14 cellular contexts compared by ENCODE assay signal in genomic region chr2:221524158-221524557, GRCh38. TPM values are rescaled to one million over a fixed set of nuclear protein-coding genes. Genes with fewer than 3 reads are reported as not detected.
A peak's percentile ranks its signal among the peaks of the same experiment; 100 is the strongest.
DNase-seq lines count a peak whose midpoint lies in the region; ATAC-seq and TF ChIP-seq lines count a peak whose summit lies in the region.
"Had no signal": no experiment of that assay in that cellular context is flagged by ENCODE, and none has a peak within 500 bp of the region (broad histone marks: within the 10 kb centered on the region; RNA-seq: fewer than 3 reads in every experiment).

No MANE protein-coding gene starts in this region.

- H3K27me3 ChIP-seq in naive thymus-derived CD4-positive, alpha-beta T cell (ENCODE audit: control insufficient read depth in 2 of 2, insufficient read depth in 2 of 2, low read length in 2 of 2) = no peaks in the 10 kb centered on the region
- H3K27me3 ChIP-seq: BLaER1 had no signal

- H3K4me1 Mint-ChIP-seq in T-helper 17 cell (peaks cover 43% of the 10 kb centered on the region), WTC11 (peaks cover 34% of the 10 kb centered on the region)
- H3K4me1 Mint-ChIP-seq in naive thymus-derived CD4-positive, alpha-beta T cell = peaks cover 24 to 57% (median 27%) of the 10 kb centered on the region in 7 donors
- H3K4me1 Mint-ChIP-seq in activated CD8-positive, alpha-beta T cell treated with anti-CD3 and anti-CD28 coated beads, Interleukin-2, amount 10 ng/mL, durations not matched to agents 7 days and 5 days (ENCODE audit: low read depth) = peaks cover 23% of the 10 kb centered on the region

- H3K36me3 ChIP-seq in naive thymus-derived CD4-positive, alpha-beta T cell (ENCODE audit: control insufficient read depth in 2 of 3, insufficient read depth in 3 of 3, low read length in 3 of 3) = no peaks in the 10 kb centered on the region
- H3K36me3 ChIP-seq: BLaER1, HAP-1 had no signal

- peaks cover 2% of the 10 kb centered on the region for H3K36me3 Mint-ChIP-seq in T-helper 17 cell (ENCODE audit: low read depth)
- peaks cover 0 to 15% (median 0%) of the 10 kb centered on the region in 5 donors for H3K36me3 Mint-ChIP-seq in naive thymus-derived CD4-positive, alpha-beta T cell
- H3K36me3 Mint-ChIP-seq in activated CD8-positive, alpha-beta T cell treated with anti-CD3 and anti-CD28 coated beads, Interleukin-2, amount 10 ng/mL, durations not matched to agents 7 days and 5 days (ENCODE audit: low read depth) = peaks cover 4% of the 10 kb centered on the region
- no peaks in the 10 kb centered on the region for H3K36me3 Mint-ChIP-seq in WTC11

- H3K27ac ChIP-seq in naive thymus-derived CD4-positive, alpha-beta T cell (ENCODE audit: low read depth, low read length) = no peak overlapping the region
- H3K27ac ChIP-seq: 22Rv1, BLaER1 had no signal

- peaks cover 41 to 44% of the 10 kb centered on the region in 2 donors for H3K4me1 ChIP-seq in naive thymus-derived CD4-positive, alpha-beta T cell (ENCODE audit: control insufficient read depth in 2 of 2, insufficient read depth in 2 of 2, low read length in 2 of 2)

- peak; percentile 23 for DNase-seq in NCI-H2107 treated with DMSO at 0.1 percent for 48 hours (lab: John Stamatoyannopoulos, UW; ENCODE audit: unreplicated experiment)
- no peak for DNase-seq in NCI-H2107 (lab: John Stamatoyannopoulos, UW)
- peak; percentile 42 for DNase-seq in NCI-H1436 treated with DMSO at 0.1 percent for 48 hours (lab: John Stamatoyannopoulos, UW)
- no peak for DNase-seq in T-helper 17 cell
- DNase-seq in naive thymus-derived CD4-positive, alpha-beta T cell = no peak
- DNase-seq in activated CD8-positive, alpha-beta T cell treated with anti-CD3 and anti-CD28 coated beads, Interleukin-2, amount 10 ng/mL, durations not matched to agents 7 days and 5 days = no peak
- no peak for DNase-seq in WTC11 (ENCODE audit: low spot score)
- DNase-seq in cardiac septum (ENCODE audit: low spot score) = no peak
- DNase-seq: Calu3, DMS 273 treated with DMSO at 0.1 percent for 48 hours, GOT3 had no signal

- no peaks in the 10 kb centered on the region for H3K9me3 ChIP-seq in T-helper 17 cell (ENCODE audit: control insufficient read depth, low read length, poor library complexity, severe bottlenecking)
- no peaks in the 10 kb centered on the region for H3K9me3 ChIP-seq in naive thymus-derived CD4-positive, alpha-beta T cell (ENCODE audit: control insufficient read depth in 2 of 3, low read length in 3 of 3)
- H3K9me3 ChIP-seq: BLaER1, HAP-1 had no signal

- intact Hi-C loops in naive thymus-derived CD4-positive, alpha-beta T cell (cut with micrococcal nuclease) = no loop called here
- intact Hi-C loops in cardiac septum (cut with DNase I) = no loop called here

- no peak overlapping the region for H3K4me3 ChIP-seq in naive thymus-derived CD4-positive, alpha-beta T cell (ENCODE audit: low read length)
- H3K4me3 ChIP-seq: BLaER1, HAP-1 had no signal

- H3K27ac Mint-ChIP-seq in T-helper 17 cell (peak overlapping the region; percentile 83), WTC11 (no peak overlapping the region)
- H3K27ac Mint-ChIP-seq in naive thymus-derived CD4-positive, alpha-beta T cell = peak overlapping the region in 6 of 9 donors; percentile 14 to 53 (median 39)
- H3K27ac Mint-ChIP-seq in activated CD8-positive, alpha-beta T cell treated with anti-CD3 and anti-CD28 coated beads, Interleukin-2, amount 10 ng/mL, durations not matched to agents 7 days and 5 days = no peak overlapping the region

- no peaks in the 10 kb centered on the region for H3K27me3 Mint-ChIP-seq in T-helper 17 cell
- H3K27me3 Mint-ChIP-seq in naive thymus-derived CD4-positive, alpha-beta T cell = peaks cover 0 to 6% (median 0%) of the 10 kb centered on the region in 5 donors
- H3K27me3 Mint-ChIP-seq in activated CD8-positive, alpha-beta T cell treated with anti-CD3 and anti-CD28 coated beads, Interleukin-2, amount 10 ng/mL, durations not matched to agents 7 days and 5 days (ENCODE audit: low read depth) = peaks cover 2% of the 10 kb centered on the region
- no peaks in the 10 kb centered on the region for H3K27me3 Mint-ChIP-seq in WTC11 (ENCODE audit: low read depth)

- ATAC-seq in T-helper 17 cell = no peak
- ATAC-seq in naive thymus-derived CD4-positive, alpha-beta T cell = no peak
- ATAC-seq in activated CD8-positive, alpha-beta T cell treated with anti-CD3 and anti-CD28 coated beads, Interleukin-2, amount 10 ng/mL, durations not matched to agents 7 days and 5 days = no peak
- no peak for ATAC-seq in WTC11

- POLR2A ChIA-PET in naive thymus-derived CD4-positive, alpha-beta T cell (lab: Charles Lee) = no interaction called here
- POLR2A ChIA-PET in activated CD8-positive, alpha-beta T cell treated with anti-CD3 and anti-CD28 coated beads, Interleukin-2, amount 10 ng/mL, durations not matched to agents 7 days and 5 days (lab: Charles Lee) = no interaction called here
- POLR2A ChIA-PET in WTC11 (lab: Charles Lee) = no interaction called here

- H3K4me3 Mint-ChIP-seq in T-helper 17 cell (no peak overlapping the region), WTC11 (no peak overlapping the region)
- no peak overlapping the region for H3K4me3 Mint-ChIP-seq in naive thymus-derived CD4-positive, alpha-beta T cell
- H3K4me3 Mint-ChIP-seq in activated CD8-positive, alpha-beta T cell treated with anti-CD3 and anti-CD28 coated beads, Interleukin-2, amount 10 ng/mL, durations not matched to agents 7 days and 5 days = no peak overlapping the region

- peaks cover 0 to 7% (median 0%) of the 10 kb centered on the region in 11 donors for H3K9me3 Mint-ChIP-seq in naive thymus-derived CD4-positive, alpha-beta T cell
- H3K9me3 Mint-ChIP-seq in activated CD8-positive, alpha-beta T cell treated with anti-CD3 and anti-CD28 coated beads, Interleukin-2, amount 10 ng/mL, durations not matched to agents 7 days and 5 days (ENCODE audit: insufficient read depth) = no peaks in the 10 kb centered on the region
- no peaks in the 10 kb centered on the region for H3K9me3 Mint-ChIP-seq in WTC11

- TF ChIP-seq CTCF in WTC11 (IDR thresholded peaks at IDR 0.05) = no peak

- CTCF ChIA-PET in naive thymus-derived CD4-positive, alpha-beta T cell (lab: Charles Lee) = no interaction called here
- CTCF ChIA-PET in activated CD8-positive, alpha-beta T cell treated with anti-CD3 and anti-CD28 coated beads, Interleukin-2, amount 10 ng/mL, durations not matched to agents 7 days and 5 days (lab: Charles Lee) = no interaction called here
- CTCF ChIA-PET in WTC11 (lab: Charles Lee) = no interaction called here

TF ChIP-seq in WTC11, 78 proteins besides CTCF, POLR2A, EP300 and RAD21:
- no peak for TF ChIP-seq JAZF1 (CRISPR knock-in tag; IDR thresholded peaks at IDR 0.05)

RNA-seq across cellular contexts. Expression of gene EPHA4, which starts 47.9 kb away (rescaled TPM):
- 10 to 100 TPM; 70.7 to 88.2 TPM for total RNA-seq in T-helper 17 cell
- total RNA-seq in naive thymus-derived CD4-positive, alpha-beta T cell = 10 to 100 TPM; 12.4 to 42.8 (median 30.6) TPM
- 10 to 100 TPM in 1 of 2 donors, 1 to 10 TPM in 1; 8.3 to 16.1 TPM for polyA plus RNA-seq in naive thymus-derived CD4-positive, alpha-beta T cell
- total RNA-seq in activated CD8-positive, alpha-beta T cell treated with anti-CD3 and anti-CD28 coated beads, Interleukin-2, amount 10 ng/mL, durations not matched to agents 7 days and 5 days = 1 to 10 TPM; 1.2 to 1.5 TPM
- total RNA-seq in WTC11 (2021) = 6.7 to 11.0 TPM (median 6.8 TPM) in 3 replicates
- 72.6 TPM for total RNA-seq in cardiac septum

Comparison
In these comparisons a context has a peak if more than half of its experiments do, and no peak if none do; other contexts are left out.
1. DNase-seq: peak in NCI-H2107 treated with DMSO at 0.1 percent for 48 hours (single experiment) and NCI-H1436 treated with DMSO at 0.1 percent for 48 hours (single experiment); none in NCI-H2107 (single experiment), T-helper 17 cell (0 of 3), naive thymus-derived CD4-positive, alpha-beta T cell (0 of 9), activated CD8-positive, alpha-beta T cell treated with anti-CD3 and anti-CD28 coated beads, Interleukin-2, amount 10 ng/mL, durations not matched to agents 7 days and 5 days (single experiment), WTC11 (single experiment) and cardiac septum (single experiment).
2. H3K27ac Mint-ChIP-seq: peak in T-helper 17 cell (single experiment) and naive thymus-derived CD4-positive, alpha-beta T cell (6 of 9); none in activated CD8-positive, alpha-beta T cell treated with anti-CD3 and anti-CD28 coated beads, Interleukin-2, amount 10 ng/mL, durations not matched to agents 7 days and 5 days (single experiment) and WTC11 (single experiment).